Comparison of ENCODE assay signal across 8 cellular contexts in genomic region chr10:68327889-68328786, GRCh38. TPM values are rescaled to one million over a fixed set of nuclear protein-coding genes. Genes with fewer than 3 reads are reported as not detected.
DNase-seq lines count a peak whose midpoint lies in the region; ATAC-seq, FAIRE-seq and TF ChIP-seq lines count a peak whose summit lies in the region.

No MANE protein-coding gene starts in this region.

- DNase-seq in DMS 273 treated with DMSO at 0.1 percent for 48 hours (lab: John Stamatoyannopoulos, UW) (peak; percentile 8), T-helper 17 cell (no peak), fibroblast of gingiva (ENCODE audit: low read depth) (peak; percentile 75), pancreas (no peak), GM19238 (ENCODE audit: insufficient read length, low spot score) (no peak), immature natural killer cell (no peak)
- DNase-seq in activated CD4-positive, alpha-beta T cell treated with anti-CD3 and anti-CD28 coated beads for 4 hours: no peak

- peaks cover 0 to 15% (median 7%) of the 10 kb centered on the region in 3 donors for H3K4me1 ChIP-seq in pancreas

- no peak overlapping the region for H3K27ac Mint-ChIP-seq in T-helper 17 cell
- peak overlapping the region in 1 of 6 donors; percentile 3 for H3K27ac Mint-ChIP-seq in immature natural killer cell

- no peak overlapping the region for H3K4me3 ChIP-seq in pancreas

- intact Hi-C loops in pancreas (cut with DNase I): no loop called here

- peaks cover 24% of the 10 kb centered on the region for H3K4me1 Mint-ChIP-seq in T-helper 17 cell
- H3K4me1 Mint-ChIP-seq in immature natural killer cell: peaks cover 14 to 17% of the 10 kb centered on the region in 2 donors

- no peaks in the 10 kb centered on the region for H3K27me3 Mint-ChIP-seq in T-helper 17 cell
- H3K27me3 Mint-ChIP-seq in immature natural killer cell (ENCODE audit: low read depth in 3 of 3): peaks cover 4 to 18% (median 16%) of the 10 kb centered on the region in 3 donors

- no peak for FAIRE-seq in pancreas (lab: Jason Lieb, UNC)

- peak overlapping the region in 3 of 4 donors; percentile 35 to 53 (median 51) for H3K27ac ChIP-seq in pancreas

- WGBS in pancreas, 2 donors: 42 to 44% methylated on average over 4 of the region's 4 CpGs

- TF ChIP-seq EP300 in Ishikawa (IDR thresholded peaks at IDR 0.05; ENCODE audit: borderline replicate concordance): no peak

- H3K27me3 ChIP-seq in pancreas: no peaks in the 10 kb centered on the region

- no peak for TF ChIP-seq CTCF in pancreas (IDR thresholded peaks at IDR 0.05)

- TF ChIP-seq RAD21 in Ishikawa (IDR thresholded peaks at IDR 0.05; ENCODE audit: low read depth): no peak

- peaks cover 4% of the 10 kb centered on the region for H3K36me3 Mint-ChIP-seq in T-helper 17 cell (ENCODE audit: low read depth)
- H3K36me3 Mint-ChIP-seq in immature natural killer cell: no peaks in the 10 kb centered on the region

- ATAC-seq in T-helper 17 cell: no peak
- no peak for ATAC-seq in pancreas

- H3K4me3 Mint-ChIP-seq in T-helper 17 cell: peak overlapping the region; percentile 53
- no peak overlapping the region for H3K4me3 Mint-ChIP-seq in immature natural killer cell

- H3K9me3 Mint-ChIP-seq in immature natural killer cell: peaks cover 0 to 3% (median 0%) of the 10 kb centered on the region in 6 donors

- no peaks in the 10 kb centered on the region for H3K36me3 ChIP-seq in pancreas

- H3K9me3 ChIP-seq in T-helper 17 cell (ENCODE audit: control insufficient read depth, low read length, poor library complexity, severe bottlenecking): no peaks in the 10 kb centered on the region
- H3K9me3 ChIP-seq in pancreas: no peaks in the 10 kb centered on the region

TF ChIP-seq in Ishikawa, 13 proteins besides CTCF, POLR2A, EP300 and RAD21:
- TF ChIP-seq EGR1 (IDR thresholded peaks at IDR 0.05) (no peak), FOXM1 (IDR thresholded peaks at IDR 0.05; ENCODE audit: borderline replicate concordance, low read depth) (no peak), NFIC (IDR thresholded peaks at IDR 0.05) (no peak), CREB1 (IDR thresholded peaks at IDR 0.05; ENCODE audit: low read depth) (no peak), USF1 (IDR thresholded peaks at IDR 0.05) (peak; percentile 83), CEBPB (IDR thresholded peaks at IDR 0.05) (peak; percentile 19; the same call in 1 of the 2 replicates), REST (IDR thresholded peaks at IDR 0.05; ENCODE audit: low read depth) (no peak), TCF12 (IDR thresholded peaks at IDR 0.05; ENCODE audit: low read depth) (no peak), MAX (IDR thresholded peaks at IDR 0.05) (no peak), ZBTB7A (IDR thresholded peaks at IDR 0.05; ENCODE audit: low read depth) (no peak)

RNA-seq across cellular contexts. Expression of gene HNRNPH3, which starts 3.7 kb away (rescaled TPM):
- total RNA-seq in T-helper 17 cell (100 to 1,000 TPM; 165 to 180 TPM), pancreas (10 to 100 TPM; 23.1 to 53.6 (median 28.7) TPM)
- polyA plus RNA-seq in pancreas (10 to 100 TPM; 72.3 to 95.3 TPM), immature natural killer cell (100 to 1,000 TPM in 1 of 3 donors, 10 to 100 TPM in 2; 71.7 to 107 (median 85.5) TPM)

RNA-seq across cellular contexts. Expression of gene PBLD, which starts 4.6 kb away (rescaled TPM):
- total RNA-seq in T-helper 17 cell: 1 to 10 TPM; 1.9 TPM
- total RNA-seq in pancreas: 10 to 100 TPM; 19.4 to 47.5 (median 27.8) TPM
- polyA plus RNA-seq in pancreas: 10 to 100 TPM; 11.9 to 14.2 TPM
- polyA plus RNA-seq in immature natural killer cell: 1 to 10 TPM; 1.3 to 2.6 (median 1.5) TPM

Comparison
In these comparisons a context has a peak if more than half of its experiments do, and no peak if none do; other contexts are left out.
1. DNase-seq: peak in DMS 273 treated with DMSO at 0.1 percent for 48 hours (single experiment) and fibroblast of gingiva (single experiment); none in T-helper 17 cell (0 of 3), pancreas (0 of 6), GM19238 (single experiment), activated CD4-positive, alpha-beta T cell treated with anti-CD3 and anti-CD28 coated beads for 4 hours (0 of 2) and immature natural killer cell (0 of 3).
2. RNA of gene PBLD, which starts 4.6 kb away (total RNA-seq): 19.4 to 47.5 TPM in pancreas; 1.9 TPM in T-helper 17 cell; every median in the first group is over 4 times any median in the second.